1 cellular context compared by ENCODE assay signal in the genomic region with DNA sequence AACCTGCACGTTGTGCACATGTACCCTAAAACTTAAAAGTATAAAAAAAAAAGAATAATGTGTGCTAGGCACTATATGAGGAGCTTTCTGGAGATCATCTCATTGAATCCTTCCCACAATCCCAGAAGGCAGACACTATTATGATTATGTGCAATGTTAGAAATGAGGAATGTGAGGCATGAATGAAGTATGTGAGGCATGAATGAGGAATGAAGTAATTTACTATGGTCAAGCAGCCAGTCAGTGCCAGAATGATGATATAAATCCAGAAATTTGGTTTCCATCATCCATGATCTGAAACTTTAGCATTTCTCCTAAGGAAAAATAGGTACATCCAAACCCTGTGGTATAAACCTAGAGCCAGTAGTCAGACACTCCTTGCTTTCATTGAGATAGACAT.
TF ChIP-seq lines count a peak whose summit lies in the region.

No MANE protein-coding gene starts in this region.

TF ChIP-seq in SK-N-SH, 30 proteins besides CTCF, POLR2A, EP300 and RAD21 (continued from another document):
- TF ChIP-seq, protein P1, sequence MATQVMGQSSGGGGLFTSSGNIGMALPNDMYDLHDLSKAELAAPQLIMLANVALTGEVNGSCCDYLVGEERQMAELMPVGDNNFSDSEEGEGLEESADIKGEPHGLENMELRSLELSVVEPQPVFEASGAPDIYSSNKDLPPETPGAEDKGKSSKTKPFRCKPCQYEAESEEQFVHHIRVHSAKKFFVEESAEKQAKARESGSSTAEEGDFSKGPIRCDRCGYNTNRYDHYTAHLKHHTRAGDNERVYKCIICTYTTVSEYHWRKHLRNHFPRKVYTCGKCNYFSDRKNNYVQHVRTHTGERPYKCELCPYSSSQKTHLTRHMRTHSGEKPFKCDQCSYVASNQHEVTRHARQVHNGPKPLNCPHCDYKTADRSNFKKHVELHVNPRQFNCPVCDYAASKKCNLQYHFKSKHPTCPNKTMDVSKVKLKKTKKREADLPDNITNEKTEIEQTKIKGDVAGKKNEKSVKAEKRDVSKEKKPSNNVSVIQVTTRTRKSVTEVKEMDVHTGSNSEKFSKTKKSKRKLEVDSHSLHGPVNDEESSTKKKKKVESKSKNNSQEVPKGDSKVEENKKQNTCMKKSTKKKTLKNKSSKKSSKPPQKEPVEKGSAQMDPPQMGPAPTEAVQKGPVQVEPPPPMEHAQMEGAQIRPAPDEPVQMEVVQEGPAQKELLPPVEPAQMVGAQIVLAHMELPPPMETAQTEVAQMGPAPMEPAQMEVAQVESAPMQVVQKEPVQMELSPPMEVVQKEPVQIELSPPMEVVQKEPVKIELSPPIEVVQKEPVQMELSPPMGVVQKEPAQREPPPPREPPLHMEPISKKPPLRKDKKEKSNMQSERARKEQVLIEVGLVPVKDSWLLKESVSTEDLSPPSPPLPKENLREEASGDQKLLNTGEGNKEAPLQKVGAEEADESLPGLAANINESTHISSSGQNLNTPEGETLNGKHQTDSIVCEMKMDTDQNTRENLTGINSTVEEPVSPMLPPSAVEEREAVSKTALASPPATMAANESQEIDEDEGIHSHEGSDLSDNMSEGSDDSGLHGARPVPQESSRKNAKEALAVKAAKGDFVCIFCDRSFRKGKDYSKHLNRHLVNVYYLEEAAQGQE (IDR thresholded peaks at IDR 0.05; ENCODE audit: low read depth, low read length), result no peak
- no peak for TF ChIP-seq GABPA (IDR thresholded peaks at IDR 0.05; ENCODE audit: low read depth)
- TF ChIP-seq TAF1 (IDR thresholded peaks at IDR 0.05; ENCODE audit: borderline replicate concordance, low read depth, low read length), result no peak
- no peak for TF ChIP-seq CHD2 (IDR thresholded peaks at IDR 0.05; ENCODE audit: low read length, partially characterized antibody)
- TF ChIP-seq ELF1 (IDR thresholded peaks at IDR 0.05), result no peak
- TF ChIP-seq, protein P2, sequence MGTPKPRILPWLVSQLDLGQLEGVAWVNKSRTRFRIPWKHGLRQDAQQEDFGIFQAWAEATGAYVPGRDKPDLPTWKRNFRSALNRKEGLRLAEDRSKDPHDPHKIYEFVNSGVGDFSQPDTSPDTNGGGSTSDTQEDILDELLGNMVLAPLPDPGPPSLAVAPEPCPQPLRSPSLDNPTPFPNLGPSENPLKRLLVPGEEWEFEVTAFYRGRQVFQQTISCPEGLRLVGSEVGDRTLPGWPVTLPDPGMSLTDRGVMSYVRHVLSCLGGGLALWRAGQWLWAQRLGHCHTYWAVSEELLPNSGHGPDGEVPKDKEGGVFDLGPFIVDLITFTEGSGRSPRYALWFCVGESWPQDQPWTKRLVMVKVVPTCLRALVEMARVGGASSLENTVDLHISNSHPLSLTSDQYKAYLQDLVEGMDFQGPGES (IDR thresholded peaks at IDR 0.05; ENCODE audit: low read depth, low read length), result no peak
- TF ChIP-seq, protein P3, sequence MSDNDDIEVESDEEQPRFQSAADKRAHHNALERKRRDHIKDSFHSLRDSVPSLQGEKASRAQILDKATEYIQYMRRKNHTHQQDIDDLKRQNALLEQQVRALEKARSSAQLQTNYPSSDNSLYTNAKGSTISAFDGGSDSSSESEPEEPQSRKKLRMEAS (IDR thresholded peaks at IDR 0.05; ENCODE audit: low read depth), result no peak
- TF ChIP-seq SIN3A (IDR thresholded peaks at IDR 0.05; ENCODE audit: borderline replicate concordance, low read depth, low read length), result no peak
- TF ChIP-seq POLR2AphosphoS5 (IDR thresholded peaks at IDR 0.05; ENCODE audit: low read depth, low read length), result no peak
- no peak for TF ChIP-seq TEAD4 (IDR thresholded peaks at IDR 0.05; ENCODE audit: borderline replicate concordance, insufficient read depth)
- no peak for TF ChIP-seq SMC3 (IDR thresholded peaks at IDR 0.05; ENCODE audit: low read depth, low read length)
- TF ChIP-seq MXI1 (IDR thresholded peaks at IDR 0.05; ENCODE audit: low read depth, low read length), result no peak
- no peak for TF ChIP-seq MEF2A (IDR thresholded peaks at IDR 0.05; ENCODE audit: borderline replicate concordance, low read depth)
- TF ChIP-seq RFX5 (IDR thresholded peaks at IDR 0.05; ENCODE audit: low read length), result no peak
